Comparison of ENCODE assay signal across 17 cellular contexts in the genomic region with DNA sequence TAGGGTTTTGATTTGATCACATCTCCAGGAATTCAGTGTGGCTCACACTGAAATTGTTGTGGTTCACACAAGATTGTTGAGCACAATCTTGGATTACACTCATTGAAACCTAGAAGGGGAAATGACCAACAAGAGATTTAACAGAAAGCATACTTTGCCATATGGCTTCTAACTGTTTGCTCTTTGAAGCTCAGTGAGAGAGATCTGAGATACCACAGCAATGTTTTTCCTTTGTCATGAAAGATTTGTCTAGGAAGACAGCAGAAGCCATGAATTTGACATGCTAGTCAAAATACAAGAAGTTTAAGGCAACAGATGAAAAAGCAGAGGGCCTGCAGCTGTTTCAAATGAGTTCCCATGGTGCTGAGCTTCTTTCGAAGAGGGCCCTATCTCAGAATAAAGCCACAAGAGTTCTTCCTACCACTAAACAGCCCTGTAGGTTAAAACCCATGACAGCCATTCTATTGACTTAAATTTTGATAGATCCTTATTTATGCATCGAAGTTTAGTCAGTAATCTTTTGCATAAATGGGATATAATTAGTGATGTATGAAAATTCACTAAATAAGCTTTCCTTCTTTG.
A peak's percentile ranks its signal among the peaks of the same experiment; 100 is the strongest.
DNase-seq lines count a peak whose midpoint lies in the region; ATAC-seq and TF ChIP-seq lines count a peak whose summit lies in the region.
"Had no signal": no experiment of that assay in that cellular context is flagged by ENCODE, and none has a peak within 500 bp of the region (broad histone marks: within the 10 kb centered on the region; RNA-seq: fewer than 3 reads in every experiment).

No MANE protein-coding gene starts in this region.

- no peaks in the 10 kb centered on the region for H3K79me2 ChIP-seq in DND-41 (ENCODE audit: insufficient read depth, low read length)

- H3K27me3 ChIP-seq in DND-41 (ENCODE audit: insufficient read depth, low read length, poor library complexity) (no peaks in the 10 kb centered on the region), SJCRH30 (no peaks in the 10 kb centered on the region)

- H3K36me3 Mint-ChIP-seq in activated T-helper 17 cell treated with anti-CD3 and anti-CD28 coated beads, Interleukin-2, amount 50 U/mL, for 72 hours (ENCODE audit: low read depth): no peaks in the 10 kb centered on the region
- H3K36me3 Mint-ChIP-seq: CD14-positive monocyte had no signal

- H3K9me3 ChIP-seq in DND-41 (ENCODE audit: insufficient read depth, low read length, severe bottlenecking): no peaks in the 10 kb centered on the region
- no peaks in the 10 kb centered on the region for H3K9me3 ChIP-seq in SJCRH30 (replicated peaks)

- no peaks in the 10 kb centered on the region for H3K9me3 Mint-ChIP-seq in activated T-helper 17 cell treated with anti-CD3 and anti-CD28 coated beads, Interleukin-2, amount 50 U/mL, for 72 hours

- H3K4me3 Mint-ChIP-seq in activated T-helper 17 cell treated with anti-CD3 and anti-CD28 coated beads, Interleukin-2, amount 50 U/mL, for 72 hours: no peak overlapping the region
- H3K4me3 Mint-ChIP-seq: CD14-positive monocyte had no signal

- H3K36me3 ChIP-seq in DND-41 (ENCODE audit: insufficient read depth, low read length): no peaks in the 10 kb centered on the region
- H3K36me3 ChIP-seq in SJCRH30: no peaks in the 10 kb centered on the region

- no peak overlapping the region for H3K4me2 ChIP-seq in DND-41 (ENCODE audit: insufficient read depth, low read length)
- H3K4me2 ChIP-seq: PC-9 had no signal

- TF ChIP-seq CTCF in DND-41 (IDR thresholded peaks at IDR 0.05; ENCODE audit: borderline replicate concordance, extremely low read depth, low read length, poor library complexity, severe bottlenecking) (no peak), fibroblast of pulmonary artery (IDR thresholded peaks at IDR 0.05; ENCODE audit: low read length, missing control alignments) (no peak)

- H3K27ac Mint-ChIP-seq in activated T-helper 17 cell treated with anti-CD3 and anti-CD28 coated beads, Interleukin-2, amount 50 U/mL, for 72 hours: no peak overlapping the region
- H3K27ac Mint-ChIP-seq: CD14-positive monocyte had no signal

- H3K4me1 Mint-ChIP-seq in activated T-helper 17 cell treated with anti-CD3 and anti-CD28 coated beads, Interleukin-2, amount 50 U/mL, for 72 hours: no peaks in the 10 kb centered on the region

- H2AFZ ChIP-seq in DND-41 (ENCODE audit: low read depth, low read length): no peak overlapping the region
- H2AFZ ChIP-seq: PC-9 had no signal

- peaks cover 2% of the 10 kb centered on the region for H3K27me3 Mint-ChIP-seq in activated T-helper 17 cell treated with anti-CD3 and anti-CD28 coated beads, Interleukin-2, amount 50 U/mL, for 72 hours

- peak; percentile 53; the same call in 2 of the 3 replicates for ATAC-seq in DND-41 (ENCODE audit: insufficient read depth, low read depth)
- no peak for ATAC-seq in activated T-helper 17 cell treated with anti-CD3 and anti-CD28 coated beads, Interleukin-2, amount 50 U/mL, for 72 hours (replicated peaks)
- ATAC-seq in HG02642 (IDR thresholded peaks at IDR 0.05; ENCODE audit: poor library complexity, unreplicated experiment): no peak
- no peak for ATAC-seq in HG03108 (IDR thresholded peaks at IDR 0.05; ENCODE audit: unreplicated experiment)
- no peak for ATAC-seq in GM19324 (IDR thresholded peaks at IDR 0.05; ENCODE audit: low FRiP score, unreplicated experiment)
- ATAC-seq: K562 had no signal

- no peak overlapping the region for H3K27ac ChIP-seq in DND-41 (ENCODE audit: low read length)
- H3K27ac ChIP-seq in SJCRH30: peak overlapping the region; percentile 11
- H3K27ac ChIP-seq: HL-60, PC-9 had no signal

- H3K9ac ChIP-seq in DND-41 (ENCODE audit: low read depth, low read length): no peak overlapping the region

- DNase-seq in DND-41: peak; percentile 10
- DNase-seq in SJCRH30: peak; percentile 46 to 79
- peak; percentile 5 for DNase-seq in fibroblast of pulmonary artery (ENCODE audit: low read depth)
- peak; percentile 43 for DNase-seq in non-pigmented ciliary epithelial cell (ENCODE audit: low read depth)
- DNase-seq: COR-L47, HCEC 1CT, NCI-H1105, NCI-H1694 treated with DMSO at 0.1 percent for 48 hours, NCI-H69, PC-9 had no signal

- H3K4me1 ChIP-seq in DND-41 (ENCODE audit: insufficient read depth, low read length) (no peaks in the 10 kb centered on the region; the same call in 1 of the 2 replicates), SJCRH30 (peaks cover 9% of the 10 kb centered on the region)

- no peaks in the 10 kb centered on the region for H4K20me1 ChIP-seq in DND-41 (ENCODE audit: insufficient read depth, low read length)

- no peak overlapping the region for H3K4me3 ChIP-seq in DND-41 (ENCODE audit: low read depth in 1 of 2, low read length in 2 of 2)
- H3K4me3 ChIP-seq in SJCRH30: no peak overlapping the region
- H3K4me3 ChIP-seq in fibroblast of pulmonary artery (replicated peaks; ENCODE audit: low read depth, low read length): no peak overlapping the region
- H3K4me3 ChIP-seq: K562, PC-9 had no signal

Comparison
In these comparisons a context has a peak if more than half of its experiments do, and no peak if none do; other contexts are left out.
1. DNase-seq: peak in every context shown above with its lines; median percentile 62 in SJCRH30; 43 in non-pigmented ciliary epithelial cell; 10 in DND-41; 5 in fibroblast of pulmonary artery.